In the genomic region with DNA sequence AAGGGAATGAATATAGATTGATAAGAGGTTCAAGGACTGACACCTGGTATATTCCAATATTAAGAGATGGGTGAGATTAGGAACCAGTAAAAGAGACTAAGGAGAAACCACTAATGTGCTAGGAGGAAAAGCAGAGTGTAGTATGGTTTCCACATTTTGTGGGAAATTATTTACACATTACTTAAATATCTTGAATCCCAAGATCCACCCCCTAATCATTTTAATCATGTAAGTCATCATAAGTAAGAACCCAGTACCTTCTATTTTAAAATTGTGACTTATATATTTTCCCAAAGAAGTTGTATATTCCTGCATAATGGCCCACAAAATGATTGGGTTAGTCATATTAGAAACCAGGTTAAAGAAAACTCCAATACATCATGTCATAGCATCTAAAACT, we compare ENCODE assay signal across 8 cellular contexts.
DNase-seq lines count a peak whose midpoint lies in the region; ATAC-seq, FAIRE-seq and TF ChIP-seq lines count a peak whose summit lies in the region.
"Not testable (repeated sequence)": the region's sequence is repeated elsewhere in the genome, so short reads cannot be mapped to it uniquely, and the experiment has no call there.

No MANE protein-coding gene starts in this region.

- not testable (repeated sequence) for H3K9me1 ChIP-seq in keratinocyte (ENCODE audit: control insufficient read depth, extremely low read depth, insufficient read depth, low read length)

- H4K20me1 ChIP-seq in keratinocyte (ENCODE audit: control insufficient read depth, extremely low read depth, insufficient read depth, low read length), result not testable (repeated sequence)

- not testable (repeated sequence) for H3K9me3 ChIP-seq in keratinocyte (ENCODE audit: control insufficient read depth, low read depth, low read length); pancreas

- H3K4me2 ChIP-seq in keratinocyte (ENCODE audit: control insufficient read depth, extremely low read depth, insufficient read depth, low read depth, low read length), result not testable (repeated sequence)

- intact Hi-C loops in pancreas (cut with DNase I), result not testable (repeated sequence)

- peak; percentile 43 for FAIRE-seq in A204.1 (lab: Jason Lieb, UNC)
- FAIRE-seq in G401.6 (lab: Jason Lieb, UNC), result peak; percentile 44
- FAIRE-seq in GM18507 (lab: Jason Lieb, UNC), result peak; percentile 52
- peak; percentile 5 for FAIRE-seq in keratinocyte (lab: Jason Lieb, UNC)
- peak; percentile 5 for FAIRE-seq in pancreas (lab: Jason Lieb, UNC)

- H2AFZ ChIP-seq in keratinocyte (ENCODE audit: control insufficient read depth, low read length), result not testable (repeated sequence)

- not testable (repeated sequence) for H3K79me2 ChIP-seq in keratinocyte (ENCODE audit: control insufficient read depth, insufficient read depth, low read length)

- not testable (repeated sequence) for H3K27me3 ChIP-seq in keratinocyte (ENCODE audit: control insufficient read depth, extremely low read depth, insufficient read depth, low read length); pancreas

- not testable (repeated sequence) for ATAC-seq in pancreas

- not testable (repeated sequence) for H3K9ac ChIP-seq in keratinocyte (ENCODE audit: control insufficient read depth, extremely low read depth, insufficient read depth, low read length)

- dilution Hi-C loops in keratinocyte (cut with MboI; ENCODE audit: extremely low pct_ligation_motif_present, low sequenced_read_pairs), result not testable (repeated sequence)

- not testable (repeated sequence) for H3K36me3 ChIP-seq in keratinocyte (ENCODE audit: control insufficient read depth in 2 of 2, extremely low read depth in 1 of 2, insufficient read depth in 2 of 2, low read length in 2 of 2); pancreas

- DNase-seq in EH (ENCODE audit: low read depth), result peak; percentile 61
- not testable (repeated sequence) for DNase-seq in GM18507 (ENCODE audit: extremely low spot score, insufficient read length, low read depth); keratinocyte (ENCODE audit: low read depth, low spot score); pancreas
- peak; percentile 28 for DNase-seq in HCEC 1CT
- peak; percentile 13 for DNase-seq in amniotic epithelial cell (ENCODE audit: low read depth)

- not testable (repeated sequence) for TF ChIP-seq CTCF in keratinocyte (optimal IDR thresholded peaks at IDR 0.05 in 1 of 3, IDR thresholded peaks at IDR 0.05 in 1 of 3, conservative IDR thresholded peaks at IDR 0.05 in 1 of 3; ENCODE audit: extremely low read depth in 1 of 3, insufficient read depth in 2 of 3, low read length in 3 of 3); pancreas (IDR thresholded peaks at IDR 0.05)

- not testable (repeated sequence) for H3K4me1 ChIP-seq in keratinocyte (ENCODE audit: control insufficient read depth, extremely low read depth, insufficient read depth, low read length); pancreas

- not testable (repeated sequence) for H3K27ac ChIP-seq in keratinocyte (ENCODE audit: control insufficient read depth, insufficient read depth, low read length); pancreas

- not testable (repeated sequence) for H3K4me3 ChIP-seq in keratinocyte (ENCODE audit: control insufficient read depth in 2 of 3, extremely low read depth in 1 of 3, insufficient read depth in 2 of 3, low read depth in 1 of 3, low read length in 3 of 3); pancreas
